Comparison of ENCODE assay signal across 8 cellular contexts in the genomic region with DNA sequence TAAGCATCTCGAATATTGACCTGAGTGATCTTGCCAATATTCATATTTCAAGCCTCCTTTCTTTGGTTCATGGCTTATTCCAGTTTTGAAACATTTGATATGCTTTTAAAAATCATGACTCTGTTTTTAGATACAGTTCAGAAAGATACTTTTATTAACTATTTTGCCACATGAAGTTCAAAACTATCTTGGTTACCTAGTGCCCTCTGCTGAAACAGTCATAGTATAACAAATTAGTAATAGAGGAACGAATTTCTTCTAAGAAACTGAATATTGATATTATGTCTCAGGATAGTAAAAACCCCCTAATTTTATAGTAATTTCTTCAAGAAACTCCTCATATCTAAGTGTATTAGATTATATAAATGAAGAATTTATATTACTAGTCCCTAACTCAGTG. TPM values are rescaled to one million over a fixed set of nuclear protein-coding genes. Genes with fewer than 3 reads are reported as not detected.
DNase-seq lines count a peak whose midpoint lies in the region; ATAC-seq, FAIRE-seq and TF ChIP-seq lines count a peak whose summit lies in the region.
"Had no signal": no experiment of that assay in that cellular context is flagged by ENCODE, and none has a peak within 500 bp of the region (broad histone marks: within the 10 kb centered on the region; RNA-seq: fewer than 3 reads in every experiment).

No MANE protein-coding gene starts in this region.

- no peak overlapping the region for H3K9ac ChIP-seq in colonic mucosa (ENCODE audit: low read depth in 2 of 2, low read length in 2 of 2)

- DNase-seq in G401 (ENCODE audit: low spot score) (peak; percentile 30), NB4 (ENCODE audit: low read depth) (peak; percentile 38), colonic mucosa (no peak), pancreas (no peak), ureter (ENCODE audit: low spot score) (no peak)
- DNase-seq in activated CD4-positive, alpha-beta T cell treated with anti-CD3 and anti-CD28 coated beads for 1 hour: no peak

- H3K27me3 ChIP-seq in colonic mucosa: no peaks in the 10 kb centered on the region
- no peaks in the 10 kb centered on the region for H3K27me3 ChIP-seq in pancreas

- H3K4me3 ChIP-seq in NB4 (ENCODE audit: low read depth, low read length) (no peak overlapping the region), colonic mucosa (no peak overlapping the region), pancreas (no peak overlapping the region)

- TF ChIP-seq CTCF in NB4 (IDR thresholded peaks at IDR 0.05; ENCODE audit: low read depth, low read length) (no peak), colonic mucosa (IDR thresholded peaks at IDR 0.05) (peak; percentile 21), pancreas (IDR thresholded peaks at IDR 0.05) (no peak)

- peak; percentile 72 for FAIRE-seq in pancreas (lab: Jason Lieb, UNC)
- FAIRE-seq: urothelium cell line had no signal

- H3K9me3 ChIP-seq in colonic mucosa: no peaks in the 10 kb centered on the region
- H3K9me3 ChIP-seq in pancreas: no peaks in the 10 kb centered on the region

- in situ Hi-C loops in G401 (cut with HindIII; ENCODE audit: low sequenced_read_pairs): no loop called here

- H3K36me3 ChIP-seq in colonic mucosa: no peaks in the 10 kb centered on the region
- H3K36me3 ChIP-seq in pancreas: no peaks in the 10 kb centered on the region

- TF ChIP-seq POLR2A in NB4 (IDR thresholded peaks at IDR 0.05; ENCODE audit: extremely low read depth, insufficient read length): no peak

- ATAC-seq in pancreas (peak in 1 of 4 donors; percentile 53), GM19351 (IDR thresholded peaks at IDR 0.05; ENCODE audit: unreplicated experiment) (no peak)

- intact Hi-C loops in colonic mucosa (cut with DNase I): no loop called here
- intact Hi-C loops in pancreas (cut with DNase I): loop anchor here in 1 of 3 donors (10.0 kb wide), 1 partner anchor 220 kb away; no protein-coding TSS in a partner anchor

- no peaks in the 10 kb centered on the region for H3K4me1 ChIP-seq in colonic mucosa
- H3K4me1 ChIP-seq in pancreas: no peaks in the 10 kb centered on the region

- 24 to 25% methylated on average over 2 of the region's 2 CpGs for WGBS in pancreas, 2 donors

- H3K27ac ChIP-seq in colonic mucosa: no peak overlapping the region
- no peak overlapping the region for H3K27ac ChIP-seq in pancreas

RNA-seq across cellular contexts. Expression of gene RC3H1, which starts 52.6 kb away (rescaled TPM):
- total RNA-seq in G401 (2014; rRNA removed; shearing (Covaris generic)): 13.4 and 15.4 TPM in 2 replicates
- total RNA-seq in colonic mucosa: 10 to 100 TPM; 26.6 to 37.5 TPM
- total RNA-seq in pancreas: 10 to 100 TPM; 11.4 to 27.9 (median 15.2) TPM
- 1 to 10 TPM; 2.7 to 4.4 TPM for polyA plus RNA-seq in pancreas
- 49.1 TPM for total RNA-seq in ureter

Comparison
In these comparisons a context has a peak if more than half of its experiments do, and no peak if none do; other contexts are left out.
1. DNase-seq: peak in G401 (single experiment) and NB4 (single experiment); none in colonic mucosa (single experiment), pancreas (0 of 6), activated CD4-positive, alpha-beta T cell treated with anti-CD3 and anti-CD28 coated beads for 1 hour (single experiment) and ureter (single experiment).